ENCODE assay signal across 1 cellular context in the genomic region with DNA sequence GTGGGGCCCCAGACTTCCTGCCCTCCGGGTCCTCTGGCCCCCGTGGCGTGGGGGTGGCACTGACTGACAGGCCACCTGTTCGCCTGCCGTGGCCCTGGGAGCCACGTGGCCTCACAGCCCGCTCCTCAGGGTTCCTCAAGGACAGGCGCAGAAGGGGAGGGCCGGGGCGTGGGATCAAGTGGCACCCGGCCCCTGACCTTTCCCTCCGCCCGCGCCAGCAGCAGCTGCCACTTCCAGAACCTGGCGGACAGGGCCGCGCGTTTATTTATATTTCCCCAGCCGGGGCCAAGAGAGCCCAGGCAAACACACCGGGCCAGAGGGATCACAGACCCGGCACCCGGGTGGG.
TF ChIP-seq lines count a peak whose summit lies in the region.

No MANE protein-coding gene starts in this region.

TF ChIP-seq in HepG2, 621 proteins besides CTCF, POLR2A, EP300 and RAD21 (continued from another document and continues in another):
- TF ChIP-seq, protein P1, sequence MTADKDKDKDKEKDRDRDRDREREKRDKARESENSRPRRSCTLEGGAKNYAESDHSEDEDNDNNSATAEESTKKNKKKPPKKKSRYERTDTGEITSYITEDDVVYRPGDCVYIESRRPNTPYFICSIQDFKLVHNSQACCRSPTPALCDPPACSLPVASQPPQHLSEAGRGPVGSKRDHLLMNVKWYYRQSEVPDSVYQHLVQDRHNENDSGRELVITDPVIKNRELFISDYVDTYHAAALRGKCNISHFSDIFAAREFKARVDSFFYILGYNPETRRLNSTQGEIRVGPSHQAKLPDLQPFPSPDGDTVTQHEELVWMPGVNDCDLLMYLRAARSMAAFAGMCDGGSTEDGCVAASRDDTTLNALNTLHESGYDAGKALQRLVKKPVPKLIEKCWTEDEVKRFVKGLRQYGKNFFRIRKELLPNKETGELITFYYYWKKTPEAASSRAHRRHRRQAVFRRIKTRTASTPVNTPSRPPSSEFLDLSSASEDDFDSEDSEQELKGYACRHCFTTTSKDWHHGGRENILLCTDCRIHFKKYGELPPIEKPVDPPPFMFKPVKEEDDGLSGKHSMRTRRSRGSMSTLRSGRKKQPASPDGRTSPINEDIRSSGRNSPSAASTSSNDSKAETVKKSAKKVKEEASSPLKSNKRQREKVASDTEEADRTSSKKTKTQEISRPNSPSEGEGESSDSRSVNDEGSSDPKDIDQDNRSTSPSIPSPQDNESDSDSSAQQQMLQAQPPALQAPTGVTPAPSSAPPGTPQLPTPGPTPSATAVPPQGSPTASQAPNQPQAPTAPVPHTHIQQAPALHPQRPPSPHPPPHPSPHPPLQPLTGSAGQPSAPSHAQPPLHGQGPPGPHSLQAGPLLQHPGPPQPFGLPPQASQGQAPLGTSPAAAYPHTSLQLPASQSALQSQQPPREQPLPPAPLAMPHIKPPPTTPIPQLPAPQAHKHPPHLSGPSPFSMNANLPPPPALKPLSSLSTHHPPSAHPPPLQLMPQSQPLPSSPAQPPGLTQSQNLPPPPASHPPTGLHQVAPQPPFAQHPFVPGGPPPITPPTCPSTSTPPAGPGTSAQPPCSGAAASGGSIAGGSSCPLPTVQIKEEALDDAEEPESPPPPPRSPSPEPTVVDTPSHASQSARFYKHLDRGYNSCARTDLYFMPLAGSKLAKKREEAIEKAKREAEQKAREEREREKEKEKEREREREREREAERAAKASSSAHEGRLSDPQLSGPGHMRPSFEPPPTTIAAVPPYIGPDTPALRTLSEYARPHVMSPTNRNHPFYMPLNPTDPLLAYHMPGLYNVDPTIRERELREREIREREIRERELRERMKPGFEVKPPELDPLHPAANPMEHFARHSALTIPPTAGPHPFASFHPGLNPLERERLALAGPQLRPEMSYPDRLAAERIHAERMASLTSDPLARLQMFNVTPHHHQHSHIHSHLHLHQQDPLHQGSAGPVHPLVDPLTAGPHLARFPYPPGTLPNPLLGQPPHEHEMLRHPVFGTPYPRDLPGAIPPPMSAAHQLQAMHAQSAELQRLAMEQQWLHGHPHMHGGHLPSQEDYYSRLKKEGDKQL (CRISPR knock-in tag; IDR thresholded peaks at IDR 0.05; ENCODE audit: low read depth) = peak; percentile 48; the same call in 1 of the 2 replicates
- no peak for TF ChIP-seq ZNF850 (CRISPR knock-in tag; conservative IDR thresholded peaks at IDR 0.05)
- peak; percentile 79 to 81; a peak in 3 of 4 replicates for TF ChIP-seq NR2F1 (CRISPR knock-in tag; IDR thresholded peaks at IDR 0.05)
- peak; percentile 51 for TF ChIP-seq HOXA3 (CRISPR knock-in tag; IDR thresholded peaks at IDR 0.05)
- no peak for TF ChIP-seq ZBTB14 (CRISPR knock-in tag; IDR thresholded peaks at IDR 0.05)
- peak; percentile 36 for TF ChIP-seq ZNF883 (CRISPR knock-in tag; IDR thresholded peaks at IDR 0.05; ENCODE audit: not compliant biosample characterization)
- TF ChIP-seq, protein P2, sequence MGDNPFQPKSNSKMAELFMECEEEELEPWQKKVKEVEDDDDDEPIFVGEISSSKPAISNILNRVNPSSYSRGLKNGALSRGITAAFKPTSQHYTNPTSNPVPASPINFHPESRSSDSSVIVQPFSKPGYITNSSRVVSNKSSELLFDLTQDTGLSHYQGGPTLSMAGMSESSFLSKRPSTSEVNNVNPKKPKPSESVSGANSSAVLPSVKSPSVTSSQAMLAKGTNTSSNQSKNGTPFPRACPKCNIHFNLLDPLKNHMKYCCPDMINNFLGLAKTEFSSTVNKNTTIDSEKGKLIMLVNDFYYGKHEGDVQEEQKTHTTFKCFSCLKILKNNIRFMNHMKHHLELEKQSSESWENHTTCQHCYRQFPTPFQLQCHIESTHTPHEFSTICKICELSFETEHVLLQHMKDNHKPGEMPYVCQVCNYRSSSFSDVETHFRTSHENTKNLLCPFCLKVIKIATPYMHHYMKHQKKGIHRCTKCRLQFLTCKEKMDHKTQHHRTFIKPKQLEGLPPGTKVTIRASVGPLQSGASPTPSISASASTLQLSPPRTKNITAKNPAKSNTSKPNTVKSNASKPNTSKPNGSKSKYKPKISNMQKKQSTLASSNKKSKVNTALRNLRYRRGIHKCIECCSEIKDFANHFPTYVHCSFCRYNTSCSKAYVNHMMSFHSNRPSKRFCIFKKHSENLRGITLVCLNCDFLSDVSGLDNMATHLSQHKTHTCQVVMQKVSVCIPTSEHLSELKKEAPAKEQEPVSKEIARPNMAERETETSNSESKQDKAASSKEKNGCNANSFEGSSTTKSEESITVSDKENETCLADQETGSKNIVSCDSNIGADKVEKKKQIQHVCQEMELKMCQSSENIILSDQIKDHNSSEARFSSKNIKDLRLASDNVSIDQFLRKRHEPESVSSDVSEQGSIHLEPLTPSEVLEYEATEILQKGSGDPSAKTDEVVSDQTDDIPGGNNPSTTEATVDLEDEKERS (CRISPR knock-in tag; IDR thresholded peaks at IDR 0.05) = no peak
- TF ChIP-seq ZFP91 (CRISPR knock-in tag; IDR thresholded peaks at IDR 0.05; ENCODE audit: borderline replicate concordance) = peak; percentile 41; the same call in 1 of the 2 replicates
- 0 out of 2 replicates have a peak, but pooled peaks have one; percentile 19 for TF ChIP-seq ZNF280B (CRISPR knock-in tag; IDR thresholded peaks at IDR 0.05; ENCODE audit: borderline replicate concordance)
- TF ChIP-seq, protein P3, sequence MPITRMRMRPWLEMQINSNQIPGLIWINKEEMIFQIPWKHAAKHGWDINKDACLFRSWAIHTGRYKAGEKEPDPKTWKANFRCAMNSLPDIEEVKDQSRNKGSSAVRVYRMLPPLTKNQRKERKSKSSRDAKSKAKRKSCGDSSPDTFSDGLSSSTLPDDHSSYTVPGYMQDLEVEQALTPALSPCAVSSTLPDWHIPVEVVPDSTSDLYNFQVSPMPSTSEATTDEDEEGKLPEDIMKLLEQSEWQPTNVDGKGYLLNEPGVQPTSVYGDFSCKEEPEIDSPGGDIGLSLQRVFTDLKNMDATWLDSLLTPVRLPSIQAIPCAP (CRISPR knock-in tag; IDR thresholded peaks at IDR 0.05; ENCODE audit: low read depth) = no peak
- 0 out of 2 replicates have a peak, but pooled peaks have one; percentile 50 for TF ChIP-seq KLF12 (CRISPR knock-in tag; IDR thresholded peaks at IDR 0.05; ENCODE audit: borderline replicate concordance)
- TF ChIP-seq ZNF333 (CRISPR knock-in tag; IDR thresholded peaks at IDR 0.05; ENCODE audit: borderline replicate concordance) = no peak
- TF ChIP-seq MXD4 (CRISPR knock-in tag; IDR thresholded peaks at IDR 0.05) = peak; percentile 51
- TF ChIP-seq ETV5 (CRISPR knock-in tag; IDR thresholded peaks at IDR 0.05; ENCODE audit: borderline replicate concordance) = peak; percentile 31; the same call in 1 of the 2 replicates
- TF ChIP-seq ZNF629 (CRISPR knock-in tag; conservative IDR thresholded peaks at IDR 0.05) = peak; percentile 35; the same call in 1 of the 2 replicates
- TF ChIP-seq, protein P4, sequence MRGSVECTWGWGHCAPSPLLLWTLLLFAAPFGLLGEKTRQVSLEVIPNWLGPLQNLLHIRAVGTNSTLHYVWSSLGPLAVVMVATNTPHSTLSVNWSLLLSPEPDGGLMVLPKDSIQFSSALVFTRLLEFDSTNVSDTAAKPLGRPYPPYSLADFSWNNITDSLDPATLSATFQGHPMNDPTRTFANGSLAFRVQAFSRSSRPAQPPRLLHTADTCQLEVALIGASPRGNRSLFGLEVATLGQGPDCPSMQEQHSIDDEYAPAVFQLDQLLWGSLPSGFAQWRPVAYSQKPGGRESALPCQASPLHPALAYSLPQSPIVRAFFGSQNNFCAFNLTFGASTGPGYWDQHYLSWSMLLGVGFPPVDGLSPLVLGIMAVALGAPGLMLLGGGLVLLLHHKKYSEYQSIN (CRISPR knock-in tag; IDR thresholded peaks at IDR 0.05; ENCODE audit: borderline replicate concordance) = no peak
- TF ChIP-seq SAP130 (CRISPR knock-in tag; IDR thresholded peaks at IDR 0.05; ENCODE audit: low read depth) = peak; percentile 71
- TF ChIP-seq SRY (CRISPR knock-in tag; IDR thresholded peaks at IDR 0.05) = 0 out of 2 replicates have a peak, but pooled peaks have one; percentile 35
- no peak for TF ChIP-seq RFXAP (CRISPR knock-in tag; IDR thresholded peaks at IDR 0.05; ENCODE audit: borderline replicate concordance)
- TF ChIP-seq XRCC5 (optimal IDR thresholded peaks at IDR 0.05; ENCODE audit: low read length) = peak; percentile 41
- TF ChIP-seq ZNF746 (CRISPR knock-in tag; IDR thresholded peaks at IDR 0.05) = peak; percentile 97
- TF ChIP-seq, protein P5, sequence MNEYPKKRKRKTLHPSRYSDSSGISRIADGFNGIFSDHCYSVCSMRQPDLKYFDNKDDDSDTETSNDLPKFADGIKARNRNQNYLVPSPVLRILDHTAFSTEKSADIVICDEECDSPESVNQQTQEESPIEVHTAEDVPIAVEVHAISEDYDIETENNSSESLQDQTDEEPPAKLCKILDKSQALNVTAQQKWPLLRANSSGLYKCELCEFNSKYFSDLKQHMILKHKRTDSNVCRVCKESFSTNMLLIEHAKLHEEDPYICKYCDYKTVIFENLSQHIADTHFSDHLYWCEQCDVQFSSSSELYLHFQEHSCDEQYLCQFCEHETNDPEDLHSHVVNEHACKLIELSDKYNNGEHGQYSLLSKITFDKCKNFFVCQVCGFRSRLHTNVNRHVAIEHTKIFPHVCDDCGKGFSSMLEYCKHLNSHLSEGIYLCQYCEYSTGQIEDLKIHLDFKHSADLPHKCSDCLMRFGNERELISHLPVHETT (CRISPR knock-in tag; conservative IDR thresholded peaks at IDR 0.05) = no peak
- TF ChIP-seq SP5 (CRISPR knock-in tag; IDR thresholded peaks at IDR 0.05; ENCODE audit: borderline replicate concordance, low read depth) = peak; percentile 84; the same call in 1 of the 2 replicates
- 0 out of 2 replicates have a peak, but pooled peaks have one; percentile 12 for TF ChIP-seq TFE3 (CRISPR knock-in tag; IDR thresholded peaks at IDR 0.05)
- TF ChIP-seq, protein P6, sequence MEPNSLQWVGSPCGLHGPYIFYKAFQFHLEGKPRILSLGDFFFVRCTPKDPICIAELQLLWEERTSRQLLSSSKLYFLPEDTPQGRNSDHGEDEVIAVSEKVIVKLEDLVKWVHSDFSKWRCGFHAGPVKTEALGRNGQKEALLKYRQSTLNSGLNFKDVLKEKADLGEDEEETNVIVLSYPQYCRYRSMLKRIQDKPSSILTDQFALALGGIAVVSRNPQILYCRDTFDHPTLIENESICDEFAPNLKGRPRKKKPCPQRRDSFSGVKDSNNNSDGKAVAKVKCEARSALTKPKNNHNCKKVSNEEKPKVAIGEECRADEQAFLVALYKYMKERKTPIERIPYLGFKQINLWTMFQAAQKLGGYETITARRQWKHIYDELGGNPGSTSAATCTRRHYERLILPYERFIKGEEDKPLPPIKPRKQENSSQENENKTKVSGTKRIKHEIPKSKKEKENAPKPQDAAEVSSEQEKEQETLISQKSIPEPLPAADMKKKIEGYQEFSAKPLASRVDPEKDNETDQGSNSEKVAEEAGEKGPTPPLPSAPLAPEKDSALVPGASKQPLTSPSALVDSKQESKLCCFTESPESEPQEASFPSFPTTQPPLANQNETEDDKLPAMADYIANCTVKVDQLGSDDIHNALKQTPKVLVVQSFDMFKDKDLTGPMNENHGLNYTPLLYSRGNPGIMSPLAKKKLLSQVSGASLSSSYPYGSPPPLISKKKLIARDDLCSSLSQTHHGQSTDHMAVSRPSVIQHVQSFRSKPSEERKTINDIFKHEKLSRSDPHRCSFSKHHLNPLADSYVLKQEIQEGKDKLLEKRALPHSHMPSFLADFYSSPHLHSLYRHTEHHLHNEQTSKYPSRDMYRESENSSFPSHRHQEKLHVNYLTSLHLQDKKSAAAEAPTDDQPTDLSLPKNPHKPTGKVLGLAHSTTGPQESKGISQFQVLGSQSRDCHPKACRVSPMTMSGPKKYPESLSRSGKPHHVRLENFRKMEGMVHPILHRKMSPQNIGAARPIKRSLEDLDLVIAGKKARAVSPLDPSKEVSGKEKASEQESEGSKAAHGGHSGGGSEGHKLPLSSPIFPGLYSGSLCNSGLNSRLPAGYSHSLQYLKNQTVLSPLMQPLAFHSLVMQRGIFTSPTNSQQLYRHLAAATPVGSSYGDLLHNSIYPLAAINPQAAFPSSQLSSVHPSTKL (CRISPR knock-in tag; IDR thresholded peaks at IDR 0.05) = peak; percentile 64; the same call in 1 of the 2 replicates
- TF ChIP-seq TGIF2 (CRISPR knock-in tag; IDR thresholded peaks at IDR 0.05) = 0 out of 2 replicates have a peak, but pooled peaks have one; percentile 25
- peak; percentile 60; the same call in 1 of the 2 replicates for TF ChIP-seq ZSCAN25 (CRISPR knock-in tag; IDR thresholded peaks at IDR 0.05)
- TF ChIP-seq SPEN (CRISPR knock-in tag; IDR thresholded peaks at IDR 0.05; ENCODE audit: low read depth) = no peak
- TF ChIP-seq CHD4 (IDR thresholded peaks at IDR 0.05; ENCODE audit: borderline replicate concordance, low read length) = no peak
